ENCODE assay signal across 14 cellular contexts in the genomic region with DNA sequence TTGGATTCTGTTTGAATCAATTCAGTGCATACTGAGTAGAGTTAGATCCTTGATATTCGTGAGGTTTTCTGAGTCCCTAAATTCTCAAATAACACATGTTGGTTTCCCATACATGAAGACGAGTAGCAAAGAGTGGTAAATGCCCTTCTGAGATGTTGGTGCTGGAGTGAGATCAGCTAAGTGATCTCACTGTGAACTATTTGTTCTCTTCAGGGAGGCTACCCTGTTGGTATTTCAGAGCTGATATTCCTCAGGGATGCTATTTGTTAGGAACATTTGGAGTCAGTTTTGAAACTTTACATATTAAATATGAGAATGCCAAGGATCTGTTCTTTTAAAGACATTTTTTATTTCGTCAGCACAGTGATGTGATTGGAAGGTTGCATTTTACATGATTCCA. TPM values are rescaled to one million over a fixed set of nuclear protein-coding genes. Genes with fewer than 3 reads are reported as not detected.
DNase-seq lines count a peak whose midpoint lies in the region; ATAC-seq, FAIRE-seq and TF ChIP-seq lines count a peak whose summit lies in the region.
"Had no signal": no experiment of that assay in that cellular context is flagged by ENCODE, and none has a peak within 500 bp of the region (broad histone marks: within the 10 kb centered on the region; RNA-seq: fewer than 3 reads in every experiment).

No MANE protein-coding gene starts in this region.

- peak overlapping the region; percentile 41 for H3K4me2 ChIP-seq in osteoblast (ENCODE audit: insufficient read depth, low read length)

- no peak for FAIRE-seq in kidney (lab: Jason Lieb, UNC)
- FAIRE-seq: endometrium had no signal

- H3K9me3 ChIP-seq in osteoblast (ENCODE audit: low read depth, low read length) (no peaks in the 10 kb centered on the region), aorta (ENCODE audit: control insufficient read depth, low read length) (no peaks in the 10 kb centered on the region), kidney (ENCODE audit: control insufficient read depth in 1 of 2, low read length in 2 of 2) (no peaks in the 10 kb centered on the region)

- no peaks in the 10 kb centered on the region for H3K9me3 Mint-ChIP-seq in natural killer cell
- no peaks in the 10 kb centered on the region for H3K9me3 Mint-ChIP-seq in natural killer cell treated with Interleukin-12 subunit alpha and Interleukin-12 subunit beta and Interleukin-15 and Interleukin-18, amount 100 ng/mL, for 72 hours

- peaks cover 68% of the 10 kb centered on the region for H3K79me2 ChIP-seq in osteoblast (ENCODE audit: insufficient read depth, low read length)

- no peak overlapping the region for H3K9ac ChIP-seq in kidney (ENCODE audit: low read length in 2 of 2)

- no peaks in the 10 kb centered on the region for H3K27me3 ChIP-seq in osteoblast (ENCODE audit: insufficient read depth, low read length)
- no peaks in the 10 kb centered on the region for H3K27me3 ChIP-seq in aorta (ENCODE audit: control insufficient read depth in 1 of 2, insufficient read depth in 2 of 2, low read length in 1 of 2)

- peaks cover 29% of the 10 kb centered on the region for H4K20me1 ChIP-seq in osteoblast (ENCODE audit: insufficient read depth, low read length)

- H3K4me1 ChIP-seq in osteoblast (ENCODE audit: insufficient read depth, low read length) (peaks cover 29% of the 10 kb centered on the region), aorta (ENCODE audit: control insufficient read depth in 1 of 2, insufficient read depth in 2 of 2, low read length in 2 of 2) (peaks cover 2 to 39% of the 10 kb centered on the region in 2 donors), kidney (ENCODE audit: control insufficient read depth in 1 of 2, insufficient read depth in 1 of 2, low read depth in 1 of 2, low read length in 2 of 2) (peaks cover 28 to 44% of the 10 kb centered on the region in 2 donors)

- peak overlapping the region; percentile 59 to 87 for H3K27ac Mint-ChIP-seq in natural killer cell
- peak overlapping the region in 1 of 2 donors; percentile 65 for H3K27ac Mint-ChIP-seq in natural killer cell treated with Interleukin-12 subunit alpha and Interleukin-12 subunit beta and Interleukin-15 and Interleukin-18, amount 100 ng/mL, for 72 hours

- H3K4me3 Mint-ChIP-seq in natural killer cell, result no peak overlapping the region
- H3K4me3 Mint-ChIP-seq in natural killer cell treated with Interleukin-12 subunit alpha and Interleukin-12 subunit beta and Interleukin-15 and Interleukin-18, amount 100 ng/mL, for 72 hours, result no peak overlapping the region

- 8 to 9% methylated on average over 3 of the region's 3 CpGs for WGBS in aorta, 2 donors

- no peaks in the 10 kb centered on the region for H3K27me3 Mint-ChIP-seq in natural killer cell (ENCODE audit: low read depth in 2 of 2)
- H3K27me3 Mint-ChIP-seq in natural killer cell treated with Interleukin-12 subunit alpha and Interleukin-12 subunit beta and Interleukin-15 and Interleukin-18, amount 100 ng/mL, for 72 hours, result no peaks in the 10 kb centered on the region

- H3K27ac ChIP-seq in osteoblast (ENCODE audit: low read depth, low read length), result peak overlapping the region; percentile 82
- H3K27ac ChIP-seq in aorta (ENCODE audit: low read depth in 1 of 2, low read length in 2 of 2), result peak overlapping the region; percentile 63 to 86
- peak overlapping the region in 1 of 2 donors; percentile 20 for H3K27ac ChIP-seq in kidney (ENCODE audit: low read depth in 2 of 2, low read length in 2 of 2)

- no peak for ATAC-seq in natural killer cell
- ATAC-seq in natural killer cell treated with Interleukin-12 subunit alpha and Interleukin-12 subunit beta and Interleukin-15 and Interleukin-18, amount 100 ng/mL, for 72 hours, result no peak
- no peak for ATAC-seq in aorta (ENCODE audit: low FRiP score)
- no peak for ATAC-seq in HG03045 (IDR thresholded peaks at IDR 0.05; ENCODE audit: unreplicated experiment)

- intact Hi-C loops in natural killer cell (cut with micrococcal nuclease) (loop anchor here (5.0 kb wide), 1 partner anchor 39 kb away; no protein-coding TSS in a partner anchor), aorta (cut with DNase I) (loop anchor here in 1 of 2 donors (5.0 kb wide), 1 partner anchor 54 kb away; a partner anchor contains a TSS), kidney (cut with DNase I) (no loop called here)

- H3K36me3 ChIP-seq in osteoblast (ENCODE audit: insufficient read depth, low read length) (peaks cover 5% of the 10 kb centered on the region), aorta (ENCODE audit: control insufficient read depth in 1 of 2, insufficient read depth in 2 of 2, low read length in 1 of 2) (no peaks in the 10 kb centered on the region), kidney (ENCODE audit: control insufficient read depth in 1 of 2, insufficient read depth in 2 of 2, low read length in 2 of 2) (no peaks in the 10 kb centered on the region)

- no peak overlapping the region for H2AFZ ChIP-seq in osteoblast (ENCODE audit: low read length)

- H3K4me3 ChIP-seq in osteoblast (ENCODE audit: insufficient read depth, low read length), result no peak overlapping the region
- H3K4me3 ChIP-seq in aorta (ENCODE audit: low read length in 2 of 2), result no peak overlapping the region
- H3K4me3 ChIP-seq in kidney (ENCODE audit: low read length in 2 of 2), result no peak overlapping the region

- no peak for TF ChIP-seq CTCF in natural killer cell (IDR thresholded peaks at IDR 0.05)
- TF ChIP-seq CTCF in osteoblast (IDR thresholded peaks at IDR 0.05; ENCODE audit: extremely low read depth, low read depth, low read length), result no peak
- no peak for TF ChIP-seq CTCF in kidney (IDR thresholded peaks at IDR 0.05; ENCODE audit: borderline replicate concordance, extremely low read depth, insufficient read depth)

- H3K4me1 Mint-ChIP-seq in natural killer cell, result peaks cover 93% of the 10 kb centered on the region in 2 donors
- peaks cover 82 to 86% of the 10 kb centered on the region in 2 donors for H3K4me1 Mint-ChIP-seq in natural killer cell treated with Interleukin-12 subunit alpha and Interleukin-12 subunit beta and Interleukin-15 and Interleukin-18, amount 100 ng/mL, for 72 hours (ENCODE audit: low read depth in 2 of 2)

- no peak for DNase-seq in natural killer cell
- no peak for DNase-seq in natural killer cell treated with Interleukin-12 subunit alpha and Interleukin-12 subunit beta and Interleukin-15 and Interleukin-18, amount 100 ng/mL, for 72 hours (ENCODE audit: low spot score)
- DNase-seq in fibroblast of gingiva (ENCODE audit: low read depth), result peak; percentile 65
- DNase-seq in osteoblast (ENCODE audit: insufficient read length, low spot score, missing footprints), result no peak
- no peak for DNase-seq in aorta
- DNase-seq in DMS 273 (lab: John Stamatoyannopoulos, UW; ENCODE audit: unreplicated experiment), result no peak
- DNase-seq in kidney, result no peak
- DNase-seq: activated CD4-positive, alpha-beta T cell treated with anti-CD3 and anti-CD28 coated beads, Interleukin-2, amount 50 U/mL, for 1 hour; NCI-H1048; NCI-H524; SIG-M5; stimulated activated CD4-positive, alpha-beta T cell treated with anti-CD3 and anti-CD28 coated beads, Interleukin-4, amount 100 ng/mL, for 24 hours had no signal

- H3K36me3 Mint-ChIP-seq in natural killer cell, result no peaks in the 10 kb centered on the region
- peaks cover 10% of the 10 kb centered on the region for H3K36me3 Mint-ChIP-seq in natural killer cell treated with Interleukin-12 subunit alpha and Interleukin-12 subunit beta and Interleukin-15 and Interleukin-18, amount 100 ng/mL, for 72 hours

RNA-seq across cellular contexts. Expression of a gene that starts 54.7 kb away (rescaled TPM):
- total RNA-seq in natural killer cell, result 100 to 1,000 TPM; 119 to 144 (median 140) TPM
- total RNA-seq in natural killer cell treated with Interleukin-12 subunit alpha and Interleukin-12 subunit beta and Interleukin-15 and Interleukin-18, amount 100 ng/mL, for 72 hours, result 100 to 1,000 TPM; 111 to 139 TPM
- 17.1 and 17.7 TPM in 2 replicates for total RNA-seq in osteoblast
- 10 to 100 TPM; 51.3 to 59.9 TPM for total RNA-seq in aorta
- 10 to 100 TPM in 1 of 2 donors, 1 to 10 TPM in 1; 7.4 to 16.1 TPM for polyA plus RNA-seq in aorta
- total RNA-seq in kidney, result 84.2 TPM
- 14.3 TPM for polyA plus RNA-seq in kidney (ENCODE audit: insufficient read depth, low read depth, low replicate concordance)
